25 cellular contexts compared by ENCODE assay signal in genomic region chr4:126192506-126192905, GRCh38.
"Had no signal": no experiment of that assay in that cellular context is flagged by ENCODE, and none has a peak within 500 bp of the region (broad histone marks: within the 10 kb centered on the region; RNA-seq: fewer than 3 reads in every experiment).

No MANE protein-coding gene starts in this region.

- H3K27ac Mint-ChIP-seq: immature natural killer cell; memory B cell; naive thymus-derived CD4-positive, alpha-beta T cell; nephron; stimulated activated effector memory CD8-positive, alpha-beta T cell treated with anti-CD3 and anti-CD28 coated beads, Interleukin-12 subunit alpha, Interleukin-12 subunit beta, amount 100 ng/mL, for 72 hours had no signal

- H3K36me3 ChIP-seq: ovary, sigmoid colon, thoracic aorta, tibial nerve had no signal

- DNase-seq: dorsolateral prefrontal cortex; effector CD4-positive, alpha-beta T cell; hypothalamus; immature natural killer cell; midbrain; naive thymus-derived CD4-positive, alpha-beta T cell; occipital lobe; ovary; posterior cingulate gyrus; psoas muscle; right cardiac atrium; sigmoid colon; stimulated activated CD4-positive, alpha-beta T cell treated with anti-CD3 and anti-CD28 coated beads, Interleukin-2, amount 100 ng/mL, for 24 hours; stimulated activated CD4-positive, alpha-beta T cell treated with anti-CD3 and anti-CD28 coated beads, Interleukin-4, amount 100 ng/mL, for 24 hours; stimulated activated naive CD4-positive, alpha-beta T cell treated with Interleukin-2 at 50 U/mL for 16 hours had no signal

- H3K9me3 Mint-ChIP-seq: memory B cell had no signal

- H3K4me3 ChIP-seq: dorsolateral prefrontal cortex, lung, ovary, psoas muscle, sigmoid colon, thoracic aorta, tibial nerve had no signal

- FAIRE-seq: colon, frontal cortex, keratinocyte had no signal

- H3K27me3 Mint-ChIP-seq: memory B cell; naive thymus-derived CD4-positive, alpha-beta T cell had no signal

- H3K4me1 Mint-ChIP-seq: immature natural killer cell; memory B cell; naive thymus-derived CD4-positive, alpha-beta T cell; nephron; stimulated activated effector memory CD8-positive, alpha-beta T cell treated with anti-CD3 and anti-CD28 coated beads, Interleukin-12 subunit alpha, Interleukin-12 subunit beta, amount 100 ng/mL, for 72 hours had no signal

- H3K4me3 Mint-ChIP-seq: immature natural killer cell; memory B cell; naive thymus-derived CD4-positive, alpha-beta T cell; nephron; stimulated activated effector memory CD8-positive, alpha-beta T cell treated with anti-CD3 and anti-CD28 coated beads, Interleukin-12 subunit alpha, Interleukin-12 subunit beta, amount 100 ng/mL, for 72 hours had no signal

- H3K36me3 Mint-ChIP-seq: immature natural killer cell; memory B cell; stimulated activated effector memory CD8-positive, alpha-beta T cell treated with anti-CD3 and anti-CD28 coated beads, Interleukin-12 subunit alpha, Interleukin-12 subunit beta, amount 100 ng/mL, for 72 hours had no signal

- H3K27me3 ChIP-seq: dorsolateral prefrontal cortex, ovary, sigmoid colon, tibial nerve had no signal

- ATAC-seq: left lobe of liver; naive thymus-derived CD4-positive, alpha-beta T cell; psoas muscle; right cardiac atrium; stimulated activated effector memory CD8-positive, alpha-beta T cell treated with anti-CD3 and anti-CD28 coated beads, Interleukin-12 subunit alpha, Interleukin-12 subunit beta, amount 100 ng/mL, for 72 hours had no signal

- H3K4me1 ChIP-seq: psoas muscle, sigmoid colon, tibial nerve had no signal

- H3K9me3 ChIP-seq: ovary, psoas muscle, sigmoid colon, thoracic aorta, tibial nerve had no signal

- H3K27ac ChIP-seq: dorsolateral prefrontal cortex, ovary, psoas muscle, sigmoid colon, thoracic aorta, tibial nerve had no signal
